Comparison of ENCODE assay signal across 1 cellular context in the genomic region with DNA sequence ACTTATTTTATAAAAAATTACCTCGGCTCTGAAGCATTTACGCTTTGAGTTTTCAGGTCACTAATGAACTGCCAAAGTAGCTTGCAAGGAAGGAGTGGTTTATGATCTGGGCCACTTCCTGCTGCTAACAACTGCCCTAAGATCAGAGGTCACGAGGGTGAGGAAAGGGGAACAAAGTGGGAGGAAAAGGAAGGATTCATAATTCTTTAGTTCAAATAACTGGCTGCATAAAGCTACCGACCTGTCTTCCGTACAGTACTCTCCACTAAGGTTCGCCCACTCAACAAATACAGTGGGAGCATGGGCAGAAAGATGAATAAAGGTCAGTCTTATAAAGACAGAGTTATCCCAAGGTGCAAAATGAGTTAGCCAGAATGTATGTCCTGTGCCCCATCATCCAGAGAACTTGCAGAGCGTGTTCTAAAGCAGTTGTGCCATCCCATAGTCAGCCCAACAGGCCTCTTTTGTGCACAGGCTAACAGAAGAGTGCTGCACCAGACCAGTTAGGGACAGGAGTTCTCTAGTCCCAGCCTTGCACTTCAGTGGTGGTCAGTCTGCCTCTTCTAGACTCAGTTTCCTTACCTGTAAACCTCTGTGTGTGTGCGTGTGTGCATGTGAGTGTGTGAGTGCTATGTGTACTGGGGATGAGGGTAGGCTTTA.
TF ChIP-seq lines count a peak whose summit lies in the region.

No MANE protein-coding gene starts in this region.

TF ChIP-seq in GM23338, 12 proteins besides CTCF, POLR2A, EP300 and RAD21 (continued from another document):
- TF ChIP-seq NANOG (IDR thresholded peaks at IDR 0.05; ENCODE audit: borderline replicate concordance) = no peak
- TF ChIP-seq, protein P1, sequence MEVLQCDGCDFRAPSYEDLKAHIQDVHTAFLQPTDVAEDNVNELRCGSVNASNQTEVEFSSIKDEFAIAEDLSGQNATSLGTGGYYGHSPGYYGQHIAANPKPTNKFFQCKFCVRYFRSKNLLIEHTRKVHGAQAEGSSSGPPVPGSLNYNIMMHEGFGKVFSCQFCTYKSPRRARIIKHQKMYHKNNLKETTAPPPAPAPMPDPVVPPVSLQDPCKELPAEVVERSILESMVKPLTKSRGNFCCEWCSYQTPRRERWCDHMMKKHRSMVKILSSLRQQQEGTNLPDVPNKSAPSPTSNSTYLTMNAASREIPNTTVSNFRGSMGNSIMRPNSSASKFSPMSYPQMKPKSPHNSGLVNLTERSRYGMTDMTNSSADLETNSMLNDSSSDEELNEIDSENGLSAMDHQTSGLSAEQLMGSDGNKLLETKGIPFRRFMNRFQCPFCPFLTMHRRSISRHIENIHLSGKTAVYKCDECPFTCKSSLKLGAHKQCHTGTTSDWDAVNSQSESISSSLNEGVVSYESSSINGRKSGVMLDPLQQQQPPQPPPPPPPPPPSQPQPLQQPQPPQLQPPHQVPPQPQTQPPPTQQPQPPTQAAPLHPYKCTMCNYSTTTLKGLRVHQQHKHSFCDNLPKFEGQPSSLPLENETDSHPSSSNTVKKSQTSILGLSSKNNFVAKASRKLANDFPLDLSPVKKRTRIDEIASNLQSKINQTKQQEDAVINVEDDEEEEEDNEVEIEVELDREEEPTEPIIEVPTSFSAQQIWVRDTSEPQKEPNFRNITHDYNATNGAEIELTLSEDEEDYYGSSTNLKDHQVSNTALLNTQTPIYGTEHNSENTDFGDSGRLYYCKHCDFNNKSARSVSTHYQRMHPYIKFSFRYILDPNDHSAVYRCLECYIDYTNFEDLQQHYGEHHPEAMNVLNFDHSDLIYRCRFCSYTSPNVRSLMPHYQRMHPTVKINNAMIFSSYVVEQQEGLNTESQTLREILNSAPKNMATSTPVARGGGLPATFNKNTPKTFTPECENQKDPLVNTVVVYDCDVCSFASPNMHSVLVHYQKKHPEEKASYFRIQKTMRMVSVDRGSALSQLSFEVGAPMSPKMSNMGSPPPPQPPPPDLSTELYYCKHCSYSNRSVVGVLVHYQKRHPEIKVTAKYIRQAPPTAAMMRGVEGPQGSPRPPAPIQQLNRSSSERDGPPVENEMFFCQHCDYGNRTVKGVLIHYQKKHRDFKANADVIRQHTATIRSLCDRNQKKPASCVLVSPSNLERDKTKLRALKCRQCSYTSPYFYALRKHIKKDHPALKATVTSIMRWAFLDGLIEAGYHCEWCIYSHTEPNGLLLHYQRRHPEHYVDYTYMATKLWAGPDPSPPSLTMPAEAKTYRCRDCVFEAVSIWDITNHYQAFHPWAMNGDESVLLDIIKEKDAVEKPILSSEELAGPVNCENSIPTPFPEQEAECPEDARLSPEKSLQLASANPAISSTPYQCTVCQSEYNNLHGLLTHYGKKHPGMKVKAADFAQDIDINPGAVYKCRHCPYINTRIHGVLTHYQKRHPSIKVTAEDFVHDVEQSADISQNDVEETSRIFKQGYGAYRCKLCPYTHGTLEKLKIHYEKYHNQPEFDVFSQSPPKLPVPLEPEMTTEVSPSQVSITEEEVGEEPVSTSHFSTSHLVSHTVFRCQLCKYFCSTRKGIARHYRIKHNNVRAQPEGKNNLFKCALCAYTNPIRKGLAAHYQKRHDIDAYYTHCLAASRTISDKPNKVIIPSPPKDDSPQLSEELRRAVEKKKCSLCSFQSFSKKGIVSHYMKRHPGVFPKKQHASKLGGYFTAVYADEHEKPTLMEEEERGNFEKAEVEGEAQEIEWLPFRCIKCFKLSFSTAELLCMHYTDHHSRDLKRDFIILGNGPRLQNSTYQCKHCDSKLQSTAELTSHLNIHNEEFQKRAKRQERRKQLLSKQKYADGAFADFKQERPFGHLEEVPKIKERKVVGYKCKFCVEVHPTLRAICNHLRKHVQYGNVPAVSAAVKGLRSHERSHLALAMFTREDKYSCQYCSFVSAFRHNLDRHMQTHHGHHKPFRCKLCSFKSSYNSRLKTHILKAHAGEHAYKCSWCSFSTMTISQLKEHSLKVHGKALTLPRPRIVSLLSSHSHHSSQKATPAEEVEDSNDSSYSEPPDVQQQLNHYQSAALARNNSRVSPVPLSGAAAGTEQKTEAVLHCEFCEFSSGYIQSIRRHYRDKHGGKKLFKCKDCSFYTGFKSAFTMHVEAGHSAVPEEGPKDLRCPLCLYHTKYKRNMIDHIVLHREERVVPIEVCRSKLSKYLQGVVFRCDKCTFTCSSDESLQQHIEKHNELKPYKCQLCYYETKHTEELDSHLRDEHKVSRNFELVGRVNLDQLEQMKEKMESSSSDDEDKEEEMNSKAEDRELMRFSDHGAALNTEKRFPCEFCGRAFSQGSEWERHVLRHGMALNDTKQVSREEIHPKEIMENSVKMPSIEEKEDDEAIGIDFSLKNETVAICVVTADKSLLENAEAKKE (CRISPR knock-in tag; IDR thresholded peaks at IDR 0.05) = no peak
- TF ChIP-seq, protein P2, sequence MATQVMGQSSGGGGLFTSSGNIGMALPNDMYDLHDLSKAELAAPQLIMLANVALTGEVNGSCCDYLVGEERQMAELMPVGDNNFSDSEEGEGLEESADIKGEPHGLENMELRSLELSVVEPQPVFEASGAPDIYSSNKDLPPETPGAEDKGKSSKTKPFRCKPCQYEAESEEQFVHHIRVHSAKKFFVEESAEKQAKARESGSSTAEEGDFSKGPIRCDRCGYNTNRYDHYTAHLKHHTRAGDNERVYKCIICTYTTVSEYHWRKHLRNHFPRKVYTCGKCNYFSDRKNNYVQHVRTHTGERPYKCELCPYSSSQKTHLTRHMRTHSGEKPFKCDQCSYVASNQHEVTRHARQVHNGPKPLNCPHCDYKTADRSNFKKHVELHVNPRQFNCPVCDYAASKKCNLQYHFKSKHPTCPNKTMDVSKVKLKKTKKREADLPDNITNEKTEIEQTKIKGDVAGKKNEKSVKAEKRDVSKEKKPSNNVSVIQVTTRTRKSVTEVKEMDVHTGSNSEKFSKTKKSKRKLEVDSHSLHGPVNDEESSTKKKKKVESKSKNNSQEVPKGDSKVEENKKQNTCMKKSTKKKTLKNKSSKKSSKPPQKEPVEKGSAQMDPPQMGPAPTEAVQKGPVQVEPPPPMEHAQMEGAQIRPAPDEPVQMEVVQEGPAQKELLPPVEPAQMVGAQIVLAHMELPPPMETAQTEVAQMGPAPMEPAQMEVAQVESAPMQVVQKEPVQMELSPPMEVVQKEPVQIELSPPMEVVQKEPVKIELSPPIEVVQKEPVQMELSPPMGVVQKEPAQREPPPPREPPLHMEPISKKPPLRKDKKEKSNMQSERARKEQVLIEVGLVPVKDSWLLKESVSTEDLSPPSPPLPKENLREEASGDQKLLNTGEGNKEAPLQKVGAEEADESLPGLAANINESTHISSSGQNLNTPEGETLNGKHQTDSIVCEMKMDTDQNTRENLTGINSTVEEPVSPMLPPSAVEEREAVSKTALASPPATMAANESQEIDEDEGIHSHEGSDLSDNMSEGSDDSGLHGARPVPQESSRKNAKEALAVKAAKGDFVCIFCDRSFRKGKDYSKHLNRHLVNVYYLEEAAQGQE (IDR thresholded peaks at IDR 0.05; ENCODE audit: unreplicated experiment) = no peak
- TF ChIP-seq EZH2 (IDR thresholded peaks at IDR 0.05; ENCODE audit: low read depth, unreplicated experiment) = no peak
- no peak for TF ChIP-seq ZNF331 (CRISPR knock-in tag; IDR thresholded peaks at IDR 0.05; ENCODE audit: low read depth)
- no peak for TF ChIP-seq JUNB (IDR thresholded peaks at IDR 0.05; ENCODE audit: unreplicated experiment)
- TF ChIP-seq EZH2phosphoT487 (IDR thresholded peaks at IDR 0.05; ENCODE audit: unreplicated experiment) = no peak
- TF ChIP-seq CREB1 (CRISPR knock-in tag; IDR thresholded peaks at IDR 0.05; ENCODE audit: low read depth) = no peak
- no peak for TF ChIP-seq STAT1 (IDR thresholded peaks at IDR 0.05; ENCODE audit: unreplicated experiment)
TF ChIP-seq in GM23338: peak in this region for 0.
